ENCODE assay signal across 18 cellular contexts in the genomic region with DNA sequence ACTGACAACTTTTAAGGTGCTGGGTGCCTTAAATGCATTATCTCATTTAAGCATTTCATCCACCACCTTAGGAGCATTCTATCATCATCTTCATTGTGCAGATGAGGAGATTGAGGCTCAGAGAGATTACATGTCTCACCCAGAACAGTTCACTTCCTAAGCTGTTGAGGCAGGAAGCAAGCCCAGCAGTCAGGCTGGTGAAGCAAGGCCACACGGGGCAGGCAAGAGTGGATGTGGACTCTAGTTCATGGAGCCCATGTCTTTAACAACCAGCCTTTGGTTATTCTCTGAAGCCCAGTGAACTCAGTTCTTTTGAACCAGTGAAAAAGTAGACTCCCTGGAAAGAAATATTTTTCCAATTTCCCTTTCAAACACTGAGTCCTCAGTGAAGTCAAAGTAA.
"Had no signal": no experiment of that assay in that cellular context is flagged by ENCODE, and none has a peak within 500 bp of the region (broad histone marks: within the 10 kb centered on the region; RNA-seq: fewer than 3 reads in every experiment).

No MANE protein-coding gene starts in this region.

- H3K9me3 ChIP-seq: gastroesophageal sphincter, psoas muscle, right atrium auricular region, tibial nerve had no signal

- H3K27me3 ChIP-seq: gastroesophageal sphincter, right atrium auricular region, tibial nerve had no signal

- H3K27ac ChIP-seq: gastroesophageal sphincter, psoas muscle, right atrium auricular region, tibial nerve had no signal

- ATAC-seq: activated CD8-positive, alpha-beta memory T cell treated with anti-CD3 and anti-CD28 coated beads, Interleukin-2, amount 10 ng/mL, durations not matched to agents 7 days and 5 days; activated CD8-positive, alpha-beta T cell treated with anti-CD3 and anti-CD28 coated beads for 36 hours; activated naive CD8-positive, alpha-beta T cell treated with anti-CD3 and anti-CD28 coated beads, Interleukin-2, amount 50 U/mL, for 24 hours; esophagus mucosa; gastroesophageal sphincter; left cardiac atrium; psoas muscle had no signal

- H3K36me3 ChIP-seq: gastroesophageal sphincter, right atrium auricular region, tibial nerve had no signal

- DNase-seq: activated CD4-positive, alpha-beta T cell treated with anti-CD3 and anti-CD28 coated beads, Interleukin-2, amount 10 ng/mL, durations not matched to agents 7 days and 5 days; activated CD4-positive, CD25-positive, alpha-beta regulatory T cell treated with anti-CD3 and anti-CD28 coated beads, Interleukin-2, amount 50 U/mL, for 72 hours; activated CD8-positive, alpha-beta memory T cell treated with anti-CD3 and anti-CD28 coated beads, Interleukin-2, amount 10 ng/mL, durations not matched to agents 7 days and 5 days; activated CD8-positive, alpha-beta T cell treated with anti-CD3 and anti-CD28 coated beads for 36 hours; activated gamma-delta T cell; activated naive CD4-positive, alpha-beta T cell treated with anti-CD3 and anti-CD28 coated beads, Interleukin-2, amount 50 U/mL, for 16 hours; activated naive CD8-positive, alpha-beta T cell treated with anti-CD3 and anti-CD28 coated beads, Interleukin-2, amount 50 U/mL, for 24 hours; head of caudate nucleus; hypothalamus; left cardiac atrium; psoas muscle; stimulated activated CD4-positive, alpha-beta T cell treated with anti-CD3 and anti-CD28 coated beads, Interleukin-12 subunit alpha, Interleukin-12 subunit beta, amount 100 ng/mL, for 4 hours; stimulated activated CD4-positive, alpha-beta T cell treated with anti-CD3 and anti-CD28 coated beads, Interleukin-4, amount 100 ng/mL, for 4 hours; T-helper 9 cell had no signal

- H3K4me3 ChIP-seq: gastroesophageal sphincter, psoas muscle, right atrium auricular region, tibial nerve had no signal
